22 cellular contexts compared by ENCODE assay signal in genomic region chr2:160242863-160243552, GRCh38. TPM values are rescaled to one million over a fixed set of nuclear protein-coding genes. Genes with fewer than 3 reads are reported as not detected.
DNase-seq lines count a peak whose midpoint lies in the region; ATAC-seq and TF ChIP-seq lines count a peak whose summit lies in the region.
"Had no signal": no experiment of that assay in that cellular context is flagged by ENCODE, and none has a peak within 500 bp of the region (broad histone marks: within the 10 kb centered on the region; RNA-seq: fewer than 3 reads in every experiment).

No MANE protein-coding gene starts in this region.

- peak in 1 of 2 donors; percentile 60 for DNase-seq in cardiac muscle cell (ENCODE audit: low read depth in 1 of 2, low spot score in 1 of 2)
- no peak for DNase-seq in cardiac septum (ENCODE audit: low spot score)
- no peak for DNase-seq in mammary epithelial cell
- DNase-seq in mesothelial cell of epicardium (ENCODE audit: low spot score in 2 of 2, unreplicated experiment in 2 of 2) = no peak
- no peak for DNase-seq in activated T-cell treated with anti-CD3 and anti-CD28 coated beads, Interleukin-2, amount 50 U/mL, for 48 hours
- DNase-seq in NCI-H1048 (lab: John Stamatoyannopoulos, UW) = no peak
- no peak for DNase-seq in DMS114 treated with DMSO at 0.1 percent for 48 hours (lab: John Stamatoyannopoulos, UW; ENCODE audit: unreplicated experiment)
- DNase-seq: ACHN; activated B cell treated with CpG ODN at 0.5 μM for 24 hours; activated gamma-delta T cell; CD8-positive, alpha-beta T cell; endodermal cell; foreskin melanocyte; NCI-H1105 treated with DMSO at 0.1 percent for 48 hours; PC-3; stimulated activated CD4-positive, alpha-beta T cell treated with anti-CD3 and anti-CD28 coated beads, Interleukin-15, amount 100 ng/mL, for 24 hours; substantia nigra; T-helper 1 cell had no signal

- H3K4me3 Mint-ChIP-seq in mesothelial cell of epicardium = no peak overlapping the region
- H3K4me3 Mint-ChIP-seq: activated B cell treated with CpG ODN at 0.5 μM for 24 hours; CD8-positive, alpha-beta T cell; endodermal cell had no signal

- H3K36me3 ChIP-seq in cardiac muscle cell (no peaks in the 10 kb centered on the region), mammary epithelial cell (ENCODE audit: insufficient read depth, low read length) (no peaks in the 10 kb centered on the region)
- H3K36me3 ChIP-seq: HAP-1 had no signal

- peak overlapping the region; percentile 55 for H2AFZ ChIP-seq in mammary epithelial cell (ENCODE audit: low read depth, low read length)

- H3K9me3 ChIP-seq in cardiac muscle cell (ENCODE audit: low read depth) (no peaks in the 10 kb centered on the region), mammary epithelial cell (replicated peaks; ENCODE audit: insufficient read depth, low read length) (no peaks in the 10 kb centered on the region)
- H3K9me3 ChIP-seq: HAP-1 had no signal

- ATAC-seq in GM21390 (IDR thresholded peaks at IDR 0.05; ENCODE audit: unreplicated experiment) = no peak
- ATAC-seq: CD8-positive, alpha-beta T cell; K562; PC-3 had no signal

- H3K4me3 ChIP-seq in cardiac muscle cell = no peak overlapping the region
- H3K4me3 ChIP-seq in mammary epithelial cell (replicated peaks in 1 of 3; ENCODE audit: insufficient read depth in 1 of 3, low read depth in 2 of 3, low read length in 3 of 3) = no peak overlapping the region
- H3K4me3 ChIP-seq: HAP-1, K562 had no signal

- peak overlapping the region; percentile 44 for H3K27ac Mint-ChIP-seq in mesothelial cell of epicardium
- H3K27ac Mint-ChIP-seq: activated B cell treated with CpG ODN at 0.5 μM for 24 hours; CD8-positive, alpha-beta T cell had no signal

- in situ Hi-C loops in mammary epithelial cell (cut with MboI; ENCODE audit: low sequenced_read_pairs in 2 of 2) = no loop called here

- H3K36me3 Mint-ChIP-seq in mesothelial cell of epicardium = no peaks in the 10 kb centered on the region
- H3K36me3 Mint-ChIP-seq: CD8-positive, alpha-beta T cell had no signal

- peaks cover 43% of the 10 kb centered on the region for H3K4me1 Mint-ChIP-seq in mesothelial cell of epicardium
- H3K4me1 Mint-ChIP-seq: activated B cell treated with CpG ODN at 0.5 μM for 24 hours had no signal

- H3K27me3 ChIP-seq in cardiac muscle cell (no peaks in the 10 kb centered on the region), mammary epithelial cell (ENCODE audit: insufficient read depth, low read length) (no peaks in the 10 kb centered on the region)

- dilution Hi-C loops in mammary epithelial cell (cut with HindIII; ENCODE audit: low sequenced_read_pairs) = loop anchor here (5.0 kb wide), 1 partner anchor 79 kb away; no protein-coding TSS in a partner anchor

- H3K9me3 Mint-ChIP-seq in mesothelial cell of epicardium = no peaks in the 10 kb centered on the region
- H3K9me3 Mint-ChIP-seq: activated B cell treated with CpG ODN at 0.5 μM for 24 hours; CD8-positive, alpha-beta T cell; endodermal cell had no signal

- intact Hi-C loops in cardiac septum (cut with DNase I) = no loop called here
- intact Hi-C loops in mammary epithelial cell (cut with micrococcal nuclease) = loop anchor here (2.0 to 5.0 kb wide), 2 partner anchors 46 to 131 kb away; no protein-coding TSS in a partner anchor

- no peaks in the 10 kb centered on the region for H4K20me1 ChIP-seq in mammary epithelial cell (ENCODE audit: insufficient read depth, low read length)

- no peaks in the 10 kb centered on the region for H3K79me2 ChIP-seq in mammary epithelial cell (ENCODE audit: insufficient read depth, low read length)

- CTCF ChIA-PET in mammary epithelial cell (lab: Charles Lee; ENCODE audit: low non-redundant PET) = no interaction called here

- no peak overlapping the region for H3K9ac ChIP-seq in mammary epithelial cell (ENCODE audit: insufficient read depth, low read length)

- H3K27ac ChIP-seq in cardiac muscle cell (peak overlapping the region; percentile 94), mammary epithelial cell (ENCODE audit: insufficient read depth, low read depth, low read length) (peak overlapping the region; percentile 86)

- no peaks in the 10 kb centered on the region for H3K27me3 Mint-ChIP-seq in mesothelial cell of epicardium (ENCODE audit: low read depth)
- H3K27me3 Mint-ChIP-seq: activated B cell treated with CpG ODN at 0.5 μM for 24 hours had no signal

- H3K4me1 ChIP-seq in cardiac muscle cell (ENCODE audit: low read depth) = peaks cover 28% of the 10 kb centered on the region
- peaks cover 47% of the 10 kb centered on the region for H3K4me1 ChIP-seq in mammary epithelial cell (ENCODE audit: insufficient read depth, low read length)
- H3K4me1 ChIP-seq: HAP-1 had no signal

- 41% methylated on average over 3 of the region's 3 CpGs for WGBS in mammary epithelial cell (ENCODE audit: low coverage, missing lambda C conversion rate)

- no TSS peak for BruUV-seq in mammary epithelial cell (replicated peaks; lab: Mats Ljungman, UMichigan)

- no peak overlapping the region for H3K4me2 ChIP-seq in mammary epithelial cell (ENCODE audit: insufficient read depth, low read depth, low read length)

- no peak for TF ChIP-seq CTCF in cardiac muscle cell (IDR thresholded peaks at IDR 0.05; ENCODE audit: low read depth, low read length)
- TF ChIP-seq CTCF in mammary epithelial cell (conservative IDR thresholded peaks at IDR 0.05 in 1 of 2, IDR thresholded peaks at IDR 0.05 in 1 of 2; ENCODE audit: extremely low read depth in 1 of 2, insufficient read depth in 1 of 2, low read depth in 1 of 2, low read length in 2 of 2) = no peak
- no peak for TF ChIP-seq CTCF in mesothelial cell of epicardium (IDR thresholded peaks at IDR 0.05; ENCODE audit: unreplicated experiment)

RNA-seq across cellular contexts. Expression of gene ITGB6, which starts 42.9 kb away (rescaled TPM):
- 0.12 and 0.28 TPM in 2 replicates for total RNA-seq in cardiac muscle cell
- polyA plus RNA-seq in cardiac muscle cell = 0.31 TPM in 1 of 2 replicates, not detected in the other
- total RNA-seq in cardiac septum = 0.05 TPM
- total RNA-seq in mammary epithelial cell = 100 to 1,000 TPM; 186 to 461 TPM
- 162 TPM for polyA plus RNA-seq in mammary epithelial cell
- 233 TPM for polyA minus RNA-seq in mammary epithelial cell
- 13.1 to 14.9 TPM (median 14.3 TPM) in 3 replicates for total RNA-seq in mesothelial cell of epicardium
- total RNA-seq: activated B cell treated with CpG ODN at 0.5 μM for 24 hours; CD8-positive, alpha-beta T cell; NCI-H460 had no signal
- polyA plus RNA-seq: K562 had no signal

Comparison
In these comparisons a context has a peak if more than half of its experiments do, and no peak if none do; other contexts are left out.
1. RNA of gene ITGB6, which starts 42.9 kb away (total RNA-seq): 186 to 461 TPM in mammary epithelial cell and 13.1 to 14.9 TPM in mesothelial cell of epicardium; 0.12 to 0.28 TPM in cardiac muscle cell and 0.05 TPM in cardiac septum (single experiment); every median in the first group is over 10 times any median in the second.